8 cellular contexts compared by ENCODE assay signal in genomic region chr1:88685239-88685604, GRCh38. TPM values are rescaled to one million over a fixed set of nuclear protein-coding genes. Genes with fewer than 3 reads are reported as not detected.
DNase-seq lines count a peak whose midpoint lies in the region; ATAC-seq and TF ChIP-seq lines count a peak whose summit lies in the region.

No MANE protein-coding gene starts in this region.

- H3K4me3 ChIP-seq in GM08714 (ENCODE audit: low read length) = peak overlapping the region; percentile 75
- H3K4me3 ChIP-seq in IMR-90 (ENCODE audit: insufficient read depth, low read depth, low read length) = peak overlapping the region; percentile 75
- H3K4me3 ChIP-seq in body of pancreas = peak overlapping the region; percentile 89 to 94
- peak overlapping the region; percentile 71 for H3K4me3 ChIP-seq in mesendoderm (ENCODE audit: low read length)

- ATAC-seq in IMR-90 (ENCODE audit: low read depth) (no peak), body of pancreas (no peak), GM21619 (IDR thresholded peaks at IDR 0.05; ENCODE audit: unreplicated experiment) (no peak), HG02642 (IDR thresholded peaks at IDR 0.05; ENCODE audit: poor library complexity, unreplicated experiment) (no peak)

- no peak for DNase-seq in IMR-90
- no peak for DNase-seq in body of pancreas
- no peak for DNase-seq in mesendoderm
- no peak for DNase-seq in NAMALWA (ENCODE audit: low spot score)
- DNase-seq in dedifferentiated amniotic fluid mesenchymal stem cell (ENCODE audit: extremely low spot score) = no peak

- BruUV-seq in IMR-90 (replicated peaks; lab: Mats Ljungman, UMichigan) = TSS peak; percentile 18

- H2BK5ac ChIP-seq in IMR-90 (ENCODE audit: low read depth, low read length, poor library complexity, severe bottlenecking) = peak overlapping the region; percentile 48
- no peak overlapping the region for H2BK5ac ChIP-seq in mesendoderm (ENCODE audit: low read length)

- H2BK120ac ChIP-seq in IMR-90 (ENCODE audit: low read depth, low read length) (0 out of 2 replicates have a peak overlapping the region, but pooled peaks have one; percentile 0), mesendoderm (ENCODE audit: low read depth, low read length) (no peak overlapping the region)

- TF ChIP-seq CTCF in IMR-90 (conservative IDR thresholded peaks at IDR 0.05; ENCODE audit: low read depth, low read length) (no peak), body of pancreas (IDR thresholded peaks at IDR 0.05) (no peak)

- peak overlapping the region; percentile 30 for H3K4ac ChIP-seq in IMR-90 (ENCODE audit: low read depth, low read length)
- H3K4ac ChIP-seq in mesendoderm (ENCODE audit: low read depth, low read length) = no peak overlapping the region

- H3K27me3 ChIP-seq in IMR-90 (ENCODE audit: control insufficient read depth, insufficient read depth, low read length) = no peaks in the 10 kb centered on the region
- no peaks in the 10 kb centered on the region for H3K27me3 ChIP-seq in body of pancreas
- no peaks in the 10 kb centered on the region for H3K27me3 ChIP-seq in mesendoderm (ENCODE audit: insufficient read depth, low read length, poor library complexity)

- H3K4me2 ChIP-seq in IMR-90 (ENCODE audit: low read depth, low read length) (peak overlapping the region; percentile 86), mesendoderm (ENCODE audit: low read length) (peak overlapping the region; percentile 64)

- H3K4me1 ChIP-seq in IMR-90 (ENCODE audit: control insufficient read depth, insufficient read depth, low read length) (no peaks in the 10 kb centered on the region), body of pancreas (peaks cover 27% of the 10 kb centered on the region), mesendoderm (ENCODE audit: control insufficient read depth, low read depth, low read length) (peaks cover 3% of the 10 kb centered on the region)

- no CpG with 5 or more reads among the region's 7 CpGs for WGBS in IMR-90 (ENCODE audit: extremely low coverage in 2 of 2, insufficient read length in 1 of 2), 2 experiments
- WGBS in body of pancreas, 2 donors = 0 to 1% methylated on average over 7 of the region's 7 CpGs
- WGBS in mesendoderm (ENCODE audit: extremely low coverage, insufficient coverage, low lambda C conversion rate) = no CpG with 5 or more reads among the region's 7 CpGs

- POLR2A ChIA-PET in IMR-90 (lab: Charles Lee; ENCODE audit: unreplicated experiment) = interaction anchor here (0.7 to 0.9 kb wide), 2 partner anchors 11 to 722 kb away, joined by 3 read pairs; no protein-coding TSS in a partner anchor

- H4K91ac ChIP-seq in IMR-90 (ENCODE audit: insufficient read depth, low read depth, low read length) = no peak overlapping the region; the same call in 1 of the 2 replicates

- no peak overlapping the region for H2BK20ac ChIP-seq in IMR-90 (ENCODE audit: low read depth, low read length)

- H2AFZ ChIP-seq in IMR-90 (replicated peaks; ENCODE audit: low read length, poor library complexity) = no peak overlapping the region

- H2AK5ac ChIP-seq in IMR-90 (ENCODE audit: low read depth, low read length) (no peak overlapping the region), mesendoderm (ENCODE audit: low read length) (no peak overlapping the region)

- TF ChIP-seq RAD21 in IMR-90 (IDR thresholded peaks at IDR 0.05; ENCODE audit: low read length) = no peak

- TF ChIP-seq POLR2A in IMR-90 (IDR thresholded peaks at IDR 0.05; ENCODE audit: low read depth, low read length) (no peak), body of pancreas (IDR thresholded peaks at IDR 0.05) (no peak)

- H2AK9ac ChIP-seq in IMR-90 (replicated peaks; ENCODE audit: low read depth, low read length, poor library complexity) = no peak overlapping the region

- H3K23ac ChIP-seq in IMR-90 (ENCODE audit: low read depth, low read length) = peak overlapping the region; percentile 3; the same call in 1 of the 2 replicates
- H3K23ac ChIP-seq in mesendoderm (ENCODE audit: low read length) = no peak overlapping the region

- H3K79me1 ChIP-seq in IMR-90 (ENCODE audit: low read depth in 1 of 2, low read length in 2 of 2) (peaks cover 12 to 28% of the 10 kb centered on the region in 2 experiments; a peak in 3 of 4 replicates), mesendoderm (ENCODE audit: low read length) (peaks cover 2% of the 10 kb centered on the region)

- peak overlapping the region; percentile 16 for H3K14ac ChIP-seq in IMR-90 (replicated peaks; ENCODE audit: low read depth, low read length)

- H2BK15ac ChIP-seq in IMR-90 (ENCODE audit: low read depth, low read length) (no peak overlapping the region), mesendoderm (replicated peaks; ENCODE audit: low read depth) (no peak overlapping the region)

- H4K20me1 ChIP-seq in IMR-90 (ENCODE audit: insufficient read depth, low read length) = no peaks in the 10 kb centered on the region

- CTCF ChIA-PET in IMR-90 (lab: Yijun Ruan, JAX) = interaction anchor here (0.9 to 2.6 kb wide), 4 partner anchors 10 to 51 kb away, joined by 3 to 10 read pairs (median 4); no protein-coding TSS in a partner anchor

- peak overlapping the region; percentile 75 for H3K27ac ChIP-seq in IMR-90 (ENCODE audit: insufficient read depth, low read length)
- H3K27ac ChIP-seq in body of pancreas = peak overlapping the region in 3 of 4 donors; percentile 88 to 96 (median 96)
- H3K27ac ChIP-seq in mesendoderm (ENCODE audit: low read depth, low read length) = no peak overlapping the region

- H3K36me3 ChIP-seq in IMR-90 (ENCODE audit: control insufficient read depth, insufficient read depth, low read length) (no peaks in the 10 kb centered on the region), body of pancreas (replicated peaks in 1 of 2; ENCODE audit: insufficient read depth in 1 of 2, low read depth in 2 of 2) (no peaks in the 10 kb centered on the region), mesendoderm (ENCODE audit: control insufficient read depth, insufficient read depth, low read length) (no peaks in the 10 kb centered on the region)

- intact Hi-C loops in IMR-90 (cut with micrococcal nuclease) = loop anchor here (2.0 kb wide), 2 partner anchors 46 to 192 kb away; no protein-coding TSS in a partner anchor
- intact Hi-C loops in body of pancreas (cut with DNase I) = no loop called here

- H3K56ac ChIP-seq in IMR-90 (ENCODE audit: extremely low read depth, insufficient read depth, low read length) (peak overlapping the region; percentile 81), mesendoderm (ENCODE audit: low read length) (peak overlapping the region; percentile 87)

- peaks cover 16% of the 10 kb centered on the region for H3K79me2 ChIP-seq in mesendoderm (ENCODE audit: control insufficient read depth, insufficient read depth, low read length)

- no peaks in the 10 kb centered on the region for H3K9me1 ChIP-seq in IMR-90 (ENCODE audit: insufficient read depth, low read length)

- dilution Hi-C loops in IMR-90 (cut with HindIII; ENCODE audit: low sequenced_read_pairs, unreplicated experiment) = no loop called here

- H4K5ac ChIP-seq in IMR-90 (ENCODE audit: low read depth, low read length) = no peak overlapping the region
- no peak overlapping the region for H4K5ac ChIP-seq in mesendoderm (ENCODE audit: low read length)

- H3K9me3 ChIP-seq in IMR-90 (ENCODE audit: control insufficient read depth, insufficient read depth, low read length) (no peaks in the 10 kb centered on the region), body of pancreas (peaks cover 0 to under 1% (median 0%) of the 10 kb centered on the region in 3 donors)

- no peak overlapping the region for H3K18ac ChIP-seq in IMR-90 (ENCODE audit: low read depth, low read length)
- peak overlapping the region; percentile 82 for H3K18ac ChIP-seq in mesendoderm (ENCODE audit: low read length)

- in situ Hi-C loops in IMR-90 (cut with MboI; ENCODE audit: low sequenced_read_pairs) = no loop called here

- peak overlapping the region in 1 of 2 experiments; percentile 25; a peak in 2 of 4 replicates for H4K8ac ChIP-seq in IMR-90 (ENCODE audit: low read depth in 2 of 2, low read length in 2 of 2)
- H4K8ac ChIP-seq in mesendoderm (ENCODE audit: low read depth, low read length) = no peak overlapping the region

- H3K9ac ChIP-seq in IMR-90 (ENCODE audit: low read depth, low read length) = peak overlapping the region; percentile 74
- peak overlapping the region; percentile 79 for H3K9ac ChIP-seq in mesendoderm (ENCODE audit: low read length)

TF ChIP-seq in IMR-90, 13 proteins besides CTCF, POLR2A, EP300 and RAD21:
- TF ChIP-seq MAFK (IDR thresholded peaks at IDR 0.05; ENCODE audit: low read depth, low read length) (no peak), MXI1 (IDR thresholded peaks at IDR 0.05; ENCODE audit: borderline replicate concordance, low read depth, low read length) (0 out of 2 replicates have a peak, but pooled peaks have one; percentile 38)

RNA-seq across cellular contexts. Expression of gene PKN2, which starts 1.1 kb away (rescaled TPM):
- total RNA-seq in IMR-90 (2012; rRNA removed) (22.2 and 40.8 TPM in 2 replicates), body of pancreas (10 to 100 TPM; 19.8 to 22.1 TPM)
- polyA plus RNA-seq in IMR-90 (2012; rRNA removed) = 9.9 and 12.7 TPM in 2 replicates
- polyA plus RNA-seq in IMR-90 (2012; cell fraction: cytosol; rRNA removed) = 1.1 and 1.4 TPM in 2 replicates
- 2.8 and 30.9 TPM in 2 replicates for polyA plus RNA-seq in IMR-90 (2012; cell fraction: nucleus; rRNA removed; ENCODE audit: low replicate concordance)
- polyA plus RNA-seq in mesendoderm (2013, experiment 1 of 2) = 14.1 TPM
- 14.7 TPM for polyA plus RNA-seq in mesendoderm (2013, experiment 2 of 2)
